8 cellular contexts compared by ENCODE assay signal in the genomic region with DNA sequence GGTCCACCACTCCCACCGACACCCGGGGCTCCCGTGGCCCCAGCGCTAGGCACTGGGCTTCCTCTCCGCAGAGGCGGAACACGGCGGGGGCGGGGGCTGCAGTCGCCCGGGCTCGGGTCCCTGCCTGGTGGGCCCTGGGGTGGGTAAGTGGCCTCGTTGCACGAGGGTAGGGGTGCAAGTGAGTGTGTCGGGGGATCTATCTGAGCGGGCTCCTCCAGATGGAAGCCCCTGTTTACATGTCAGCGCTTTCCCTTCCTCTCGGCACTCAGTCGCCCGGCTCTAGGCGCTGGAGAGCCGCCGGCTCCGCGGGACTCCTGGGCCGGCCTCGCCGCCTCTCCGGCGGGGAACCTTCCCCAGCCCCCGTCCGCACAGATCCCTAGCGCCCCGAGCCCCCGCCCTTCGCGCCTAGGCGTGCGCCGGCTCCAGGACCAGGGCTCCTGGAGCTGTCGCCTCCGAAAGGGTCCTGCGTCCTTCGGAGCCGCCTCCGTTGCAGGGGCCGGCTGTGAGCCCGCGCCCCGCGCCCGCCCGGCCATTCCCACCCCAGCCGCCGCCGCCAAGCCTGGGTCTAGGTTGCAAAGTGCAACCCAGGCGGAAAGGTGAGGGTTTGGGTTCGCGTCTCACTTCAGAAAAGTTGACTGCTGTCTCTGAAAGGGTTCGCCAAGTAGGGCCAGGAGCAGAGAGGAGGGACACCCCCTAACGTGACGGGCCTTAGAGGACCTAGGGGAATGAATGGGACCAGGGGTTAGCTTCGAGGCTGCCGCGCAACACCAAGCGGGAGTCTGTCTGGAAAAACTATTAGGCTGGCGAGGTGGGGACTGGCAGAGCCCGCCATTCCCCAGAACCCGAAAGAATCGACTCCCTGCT. TPM values are rescaled to one million over a fixed set of nuclear protein-coding genes. Genes with fewer than 3 reads are reported as not detected.
DNase-seq lines count a peak whose midpoint lies in the region; ATAC-seq and TF ChIP-seq lines count a peak whose summit lies in the region.

No MANE protein-coding gene starts in this region.

- peak overlapping the region; percentile 61 for H3K4me3 ChIP-seq in retinal pigment epithelial cell (ENCODE audit: low read length)

- DNase-seq in activated T-cell treated with anti-CD3 and anti-CD28 coated beads, Interleukin-2, amount 50 U/mL, for 24 hours = peak; percentile 73
- peak; percentile 76 for DNase-seq in Right ventricle myocardium inferior (ENCODE audit: missing footprints)
- no peak for DNase-seq in retinal pigment epithelial cell (ENCODE audit: low read depth)
- DNase-seq in NCI-H1092 (lab: John Stamatoyannopoulos, UW) = no peak

- no peak for TF ChIP-seq CTCF in retinal pigment epithelial cell (conservative IDR thresholded peaks at IDR 0.05; ENCODE audit: low read depth, low read length)

- peaks cover 22% of the 10 kb centered on the region for H3K36me3 Mint-ChIP-seq in activated T-cell treated with anti-CD3 and anti-CD28 coated beads, Interleukin-2, amount 50 U/mL, for 24 hours (ENCODE audit: low read depth)

- H3K9me3 Mint-ChIP-seq in activated T-cell treated with anti-CD3 and anti-CD28 coated beads, Interleukin-2, amount 50 U/mL, for 24 hours = no peaks in the 10 kb centered on the region

- peaks cover 14% of the 10 kb centered on the region for H3K27me3 Mint-ChIP-seq in activated T-cell treated with anti-CD3 and anti-CD28 coated beads, Interleukin-2, amount 50 U/mL, for 24 hours

- ATAC-seq in GM18909 (IDR thresholded peaks at IDR 0.05; ENCODE audit: poor library complexity, unreplicated experiment) (peak; percentile 6), HG03097 (IDR thresholded peaks at IDR 0.05; ENCODE audit: low FRiP score, unreplicated experiment) (peak; percentile 5), Right ventricle myocardium inferior (peak; percentile 18), HG03135 (IDR thresholded peaks at IDR 0.05; ENCODE audit: unreplicated experiment) (no peak), HG03457 (IDR thresholded peaks at IDR 0.05; ENCODE audit: unreplicated experiment) (no peak)

- peaks cover 61% of the 10 kb centered on the region for H3K4me1 Mint-ChIP-seq in activated T-cell treated with anti-CD3 and anti-CD28 coated beads, Interleukin-2, amount 50 U/mL, for 24 hours (ENCODE audit: low read depth)

- intact Hi-C loops in Right ventricle myocardium inferior (cut with DNase I) = loop anchor here (5.0 kb wide), 2 partner anchors 82 to 137 kb away; no protein-coding TSS in a partner anchor

- H3K4me3 Mint-ChIP-seq in activated T-cell treated with anti-CD3 and anti-CD28 coated beads, Interleukin-2, amount 50 U/mL, for 24 hours = peak overlapping the region; percentile 91

- peak overlapping the region; percentile 90 for H3K27ac Mint-ChIP-seq in activated T-cell treated with anti-CD3 and anti-CD28 coated beads, Interleukin-2, amount 50 U/mL, for 24 hours

RNA-seq across cellular contexts. Expression of a gene that starts 1.0 kb away (rescaled TPM):
- total RNA-seq in Right ventricle myocardium inferior = 18.3 TPM

Comparison
In these comparisons a context has a peak if more than half of its experiments do, and no peak if none do; other contexts are left out.
1. ATAC-seq: peak in GM18909 (single experiment), HG03097 (single experiment) and Right ventricle myocardium inferior (single experiment); none in HG03135 (single experiment) and HG03457 (single experiment).
2. DNase-seq: peak in activated T-cell treated with anti-CD3 and anti-CD28 coated beads, Interleukin-2, amount 50 U/mL, for 24 hours (single experiment) and Right ventricle myocardium inferior (single experiment); none in retinal pigment epithelial cell (single experiment) and NCI-H1092 (single experiment).